Comparison of ENCODE assay signal across 10 cellular contexts in the genomic region with DNA sequence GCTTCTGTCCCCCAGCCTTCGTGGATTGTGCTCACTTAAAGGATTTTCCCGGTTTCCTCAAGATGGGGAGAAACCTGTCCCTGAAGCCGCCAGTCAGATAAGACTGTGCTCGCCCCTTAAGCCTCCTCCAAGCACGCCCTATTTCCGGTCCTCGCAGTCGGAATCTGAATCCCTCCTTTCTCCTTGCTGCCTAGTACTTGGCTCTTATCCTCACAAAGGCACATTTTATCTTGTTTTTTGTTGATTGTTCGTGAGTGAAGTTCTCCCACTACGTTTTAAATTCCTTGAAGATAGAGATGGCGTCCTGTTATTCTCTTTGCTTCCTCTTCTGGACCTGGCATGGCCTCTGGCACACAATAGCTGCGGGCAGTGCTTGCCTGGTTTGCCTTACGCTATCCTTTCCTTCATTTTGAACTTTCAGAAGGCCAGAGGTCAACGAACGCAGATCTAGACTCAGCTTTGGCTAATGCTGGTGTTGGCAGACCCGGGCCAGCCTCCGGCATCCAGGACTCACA. TPM values are rescaled to one million over a fixed set of nuclear protein-coding genes. Genes with fewer than 3 reads are reported as not detected.
DNase-seq lines count a peak whose midpoint lies in the region; ATAC-seq and TF ChIP-seq lines count a peak whose summit lies in the region.
"Had no signal": no experiment of that assay in that cellular context is flagged by ENCODE, and none has a peak within 500 bp of the region (broad histone marks: within the 10 kb centered on the region; RNA-seq: fewer than 3 reads in every experiment).

No MANE protein-coding gene starts in this region.

- H3K9ac ChIP-seq in mesenchymal stem cell (ENCODE audit: low read length): peak overlapping the region; percentile 94

- H3K4ac ChIP-seq in mesenchymal stem cell (ENCODE audit: low read depth in 1 of 2, low read length in 2 of 2): peak overlapping the region in 1 of 2 experiments; percentile 26

- no peak overlapping the region for H2BK5ac ChIP-seq in mesenchymal stem cell (ENCODE audit: low read depth, low read length, poor library complexity, severe bottlenecking)

- H3K4me1 ChIP-seq in mesenchymal stem cell (ENCODE audit: control insufficient read depth, insufficient read depth, low read depth, low read length) (peaks cover 3% of the 10 kb centered on the region), tibial artery (peaks cover 3 to 24% (median 15%) of the 10 kb centered on the region in 4 donors)
- H3K4me1 ChIP-seq: A549 had no signal

- H3K9me3 ChIP-seq in mesenchymal stem cell (ENCODE audit: control insufficient read depth, low read length): no peaks in the 10 kb centered on the region
- no peaks in the 10 kb centered on the region for H3K9me3 ChIP-seq in tibial artery
- H3K9me3 ChIP-seq: A549 had no signal

- H3K27ac ChIP-seq in epithelial cell of prostate: peak overlapping the region; percentile 10
- H3K27ac ChIP-seq in mesenchymal stem cell (ENCODE audit: low read length, poor library complexity, severe bottlenecking): no peak overlapping the region
- no peak overlapping the region for H3K27ac ChIP-seq in tibial artery
- H3K27ac ChIP-seq: A549 had no signal

- peaks cover 46% of the 10 kb centered on the region for H3K27me3 Mint-ChIP-seq in activated T-cell treated with anti-CD3 and anti-CD28 coated beads, Interleukin-2, amount 50 U/mL, for 4 hours (ENCODE audit: low read depth)
- H3K27me3 Mint-ChIP-seq in activated naive CD8-positive, alpha-beta T cell treated with anti-CD3 and anti-CD28 coated beads for 36 hours: peaks cover 53% of the 10 kb centered on the region

- peak overlapping the region; percentile 19 for H2AFZ ChIP-seq in mesenchymal stem cell (ENCODE audit: low read depth, low read length)

- TF ChIP-seq CTCF in tibial artery (IDR thresholded peaks at IDR 0.05): no peak

- no peaks in the 10 kb centered on the region for H3K36me3 Mint-ChIP-seq in activated T-cell treated with anti-CD3 and anti-CD28 coated beads, Interleukin-2, amount 50 U/mL, for 4 hours (ENCODE audit: insufficient read depth)
- peaks cover 2% of the 10 kb centered on the region for H3K36me3 Mint-ChIP-seq in activated naive CD8-positive, alpha-beta T cell treated with anti-CD3 and anti-CD28 coated beads for 36 hours

- peak overlapping the region; percentile 6 to 22 for H2BK12ac ChIP-seq in mesenchymal stem cell (ENCODE audit: low read length in 2 of 2)

- no peaks in the 10 kb centered on the region for H3K27me3 ChIP-seq in mesenchymal stem cell (ENCODE audit: control insufficient read depth in 1 of 2, insufficient read depth in 1 of 2, low read length in 2 of 2)
- peaks cover 0 to 11% of the 10 kb centered on the region in 2 donors for H3K27me3 ChIP-seq in tibial artery

- DNase-seq in activated T-cell treated with anti-CD3 and anti-CD28 coated beads, Interleukin-2, amount 50 U/mL, for 4 hours: no peak
- no peak for DNase-seq in activated T-cell treated with anti-CD3 and anti-CD28 coated beads, Interleukin-2, amount 50 U/mL, for 1 hour
- DNase-seq in epithelial cell of prostate (ENCODE audit: low read depth, low spot score) (no peak), mesenchymal stem cell (peak; percentile 40), tibial artery (no peak)
- DNase-seq in activated naive CD8-positive, alpha-beta T cell treated with anti-CD3 and anti-CD28 coated beads for 36 hours: no peak
- DNase-seq: foreskin melanocyte had no signal

- H3K4me3 Mint-ChIP-seq in activated T-cell treated with anti-CD3 and anti-CD28 coated beads, Interleukin-2, amount 50 U/mL, for 4 hours: peak overlapping the region; percentile 33
- H3K4me3 Mint-ChIP-seq in activated naive CD8-positive, alpha-beta T cell treated with anti-CD3 and anti-CD28 coated beads for 36 hours: no peak overlapping the region

- peaks cover 22 to 48% of the 10 kb centered on the region in 2 experiments for H3K36me3 ChIP-seq in mesenchymal stem cell (ENCODE audit: control insufficient read depth in 1 of 2, insufficient read depth in 2 of 2, low read depth in 1 of 2, low read length in 2 of 2)
- peaks cover 0 to 4% (median 0%) of the 10 kb centered on the region in 3 donors for H3K36me3 ChIP-seq in tibial artery

- H3K4me3 ChIP-seq in mesenchymal stem cell (ENCODE audit: insufficient read depth in 1 of 2, low read depth in 1 of 2, low read length in 2 of 2) (peak overlapping the region in 1 of 2 experiments; percentile 93), tibial artery (peak overlapping the region; percentile 44 to 53)
- H3K4me3 ChIP-seq: A549 had no signal

- H3K79me1 ChIP-seq in mesenchymal stem cell (replicated peaks; ENCODE audit: low read length, poor library complexity, severe bottlenecking): no peaks in the 10 kb centered on the region

- ATAC-seq in activated T-cell treated with anti-CD3 and anti-CD28 coated beads, Interleukin-2, amount 50 U/mL, for 4 hours: no peak
- ATAC-seq in GM21528 (IDR thresholded peaks at IDR 0.05; ENCODE audit: low FRiP score, unreplicated experiment): no peak
- ATAC-seq in HG02970 (IDR thresholded peaks at IDR 0.05; ENCODE audit: low FRiP score, unreplicated experiment): no peak
- ATAC-seq: A549 had no signal

- no peak overlapping the region for H3K27ac Mint-ChIP-seq in activated naive CD8-positive, alpha-beta T cell treated with anti-CD3 and anti-CD28 coated beads for 36 hours

- H2BK120ac ChIP-seq in mesenchymal stem cell (ENCODE audit: low read depth, low read length): no peak overlapping the region

- H2BK15ac ChIP-seq in mesenchymal stem cell (ENCODE audit: low read depth, poor library complexity, severe bottlenecking): no peak overlapping the region

- H3K14ac ChIP-seq in mesenchymal stem cell (ENCODE audit: low read length in 2 of 2): no peak overlapping the region

- no peak overlapping the region for H2AK5ac ChIP-seq in mesenchymal stem cell (ENCODE audit: low read length, severe bottlenecking)

- H3K23ac ChIP-seq in mesenchymal stem cell (ENCODE audit: low read length in 2 of 2): no peak overlapping the region

- intact Hi-C loops in tibial artery (cut with DNase I; ENCODE audit: low total_unique reads): no loop called here

- WGBS in mesenchymal stem cell: 77% methylated on average over 17 of the region's 17 CpGs

- peak overlapping the region; percentile 27 for H4K8ac ChIP-seq in mesenchymal stem cell (ENCODE audit: low read length)

- peak overlapping the region; percentile 14 to 40 for H3K18ac ChIP-seq in mesenchymal stem cell (ENCODE audit: low read depth in 1 of 2, low read length in 2 of 2)

- no peak overlapping the region for H3K4me2 ChIP-seq in mesenchymal stem cell (ENCODE audit: low read length, poor library complexity, severe bottlenecking)
- H3K4me2 ChIP-seq: A549 had no signal

- H3K4me1 Mint-ChIP-seq in activated T-cell treated with anti-CD3 and anti-CD28 coated beads, Interleukin-2, amount 50 U/mL, for 4 hours (ENCODE audit: low read depth): peaks cover 19% of the 10 kb centered on the region
- H3K4me1 Mint-ChIP-seq in activated naive CD8-positive, alpha-beta T cell treated with anti-CD3 and anti-CD28 coated beads for 36 hours: peaks cover 9% of the 10 kb centered on the region

- peak overlapping the region; percentile 30 for H4K91ac ChIP-seq in mesenchymal stem cell (ENCODE audit: low read length)

- no peaks in the 10 kb centered on the region for H3K9me3 Mint-ChIP-seq in activated T-cell treated with anti-CD3 and anti-CD28 coated beads, Interleukin-2, amount 50 U/mL, for 4 hours
- H3K9me3 Mint-ChIP-seq in activated naive CD8-positive, alpha-beta T cell treated with anti-CD3 and anti-CD28 coated beads for 36 hours: no peaks in the 10 kb centered on the region

RNA-seq across cellular contexts. Expression of gene CLDN11, which starts 1.7 kb away (rescaled TPM):
- under 1 TPM; 0.19 to 0.38 (median 0.32) TPM for total RNA-seq in activated T-cell treated with anti-CD3 and anti-CD28 coated beads, Interleukin-2, amount 50 U/mL, for 4 hours
- polyA plus RNA-seq in mesenchymal stem cell (2013, experiment 1 of 2): 119 TPM
- 118 TPM for polyA plus RNA-seq in mesenchymal stem cell (2013, experiment 2 of 2)
- total RNA-seq in activated naive CD8-positive, alpha-beta T cell treated with anti-CD3 and anti-CD28 coated beads for 36 hours: not detected
